Comparison of ENCODE assay signal across 8 cellular contexts in the genomic region with DNA sequence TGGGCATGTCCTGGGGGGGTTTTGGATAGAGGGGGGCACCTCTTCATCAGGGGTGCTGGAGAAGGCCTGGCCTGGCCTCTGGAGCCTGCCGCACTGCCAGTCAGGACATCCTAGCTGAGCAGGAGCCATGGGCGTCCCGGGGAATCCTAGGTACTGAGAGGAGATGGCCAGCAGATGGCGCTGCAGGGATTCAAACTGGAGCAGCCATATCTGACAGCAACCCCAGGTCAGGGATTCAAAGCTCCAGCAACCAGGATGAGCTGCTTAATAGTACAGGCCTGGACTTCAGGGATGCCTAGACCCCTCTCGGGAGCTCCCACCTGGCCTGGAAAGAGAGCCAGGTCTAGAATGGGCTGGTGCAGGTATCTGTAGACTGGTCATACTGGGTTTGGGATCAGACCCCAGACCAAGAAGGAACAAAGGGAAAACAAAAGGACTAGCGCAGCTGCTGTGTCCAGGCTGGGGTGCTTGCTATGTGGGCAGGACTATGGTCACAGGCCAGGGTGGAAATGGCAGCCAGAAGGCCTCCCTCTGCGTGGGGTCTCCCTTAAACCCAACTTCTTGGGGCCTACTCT.
DNase-seq lines count a peak whose midpoint lies in the region; ATAC-seq, FAIRE-seq and TF ChIP-seq lines count a peak whose summit lies in the region.

No MANE protein-coding gene starts in this region.

- H3K36me3 Mint-ChIP-seq in nephron (ENCODE audit: low read depth) = no peaks in the 10 kb centered on the region

- no peak for TF ChIP-seq POLR2A in uterus (IDR thresholded peaks at IDR 0.05)

- peaks cover 4% of the 10 kb centered on the region for H3K27me3 Mint-ChIP-seq in nephron (ENCODE audit: low read depth)

- TF ChIP-seq CTCF in OCI-LY3 (IDR thresholded peaks at IDR 0.05; ENCODE audit: low read depth, low read length) (peak; percentile 72), choroid plexus epithelial cell (conservative IDR thresholded peaks at IDR 0.05; ENCODE audit: low read depth, low read length) (no peak), nephron (IDR thresholded peaks at IDR 0.05; ENCODE audit: unreplicated experiment in 3 of 3) (peak; percentile 75 to 79 (median 76)), uterus (IDR thresholded peaks at IDR 0.05) (peak in 1 of 4 experiments; percentile 16)

- H3K4me1 ChIP-seq in OCI-LY3 (ENCODE audit: low read length) (no peaks in the 10 kb centered on the region), uterus (no peaks in the 10 kb centered on the region)

- DNase-seq in ELF-1 (ENCODE audit: low read depth, low spot score) (peak; percentile 94), HTR-8/SVneo (ENCODE audit: insufficient read length, low spot score) (peak; percentile 13), choroid plexus epithelial cell (ENCODE audit: low read depth) (peak; percentile 2), uterus (peak; percentile 13 to 14)

- H3K9me3 ChIP-seq in OCI-LY3 (ENCODE audit: insufficient read depth, low read length) (no peaks in the 10 kb centered on the region), uterus (no peaks in the 10 kb centered on the region)

- no peaks in the 10 kb centered on the region for H3K36me3 ChIP-seq in OCI-LY3 (replicated peaks; ENCODE audit: low read depth, low read length)
- no peaks in the 10 kb centered on the region for H3K36me3 ChIP-seq in uterus

- no peak overlapping the region for H3K4me3 ChIP-seq in OCI-LY3 (ENCODE audit: low read length)
- no peak overlapping the region for H3K4me3 ChIP-seq in choroid plexus epithelial cell (ENCODE audit: low read depth, low read length)
- H3K4me3 ChIP-seq in uterus = no peak overlapping the region

- H3K27ac Mint-ChIP-seq in nephron = no peak overlapping the region

- no peak for FAIRE-seq in HTR-8/SVneo (lab: Jason Lieb, UNC)

- intact Hi-C loops in uterus (cut with DNase I; ENCODE audit: low total_unique reads) = no loop called here

- peaks cover 8% of the 10 kb centered on the region for H3K4me1 Mint-ChIP-seq in nephron

- H4K20me1 ChIP-seq in OCI-LY3 (ENCODE audit: insufficient read depth, low read length) = no peaks in the 10 kb centered on the region

- no peaks in the 10 kb centered on the region for H3K79me2 ChIP-seq in OCI-LY3 (ENCODE audit: low read length)

- H3K4me2 ChIP-seq in OCI-LY3 (ENCODE audit: low read length) = no peak overlapping the region

- H3K27ac ChIP-seq in OCI-LY3 (ENCODE audit: low read length) (no peak overlapping the region), uterus (no peak overlapping the region)

- H3K27me3 ChIP-seq in OCI-LY3 (ENCODE audit: low read depth, low read length) (no peaks in the 10 kb centered on the region), uterus (no peaks in the 10 kb centered on the region)

- no peak overlapping the region for H3K9ac ChIP-seq in OCI-LY3 (ENCODE audit: low read length)

- no peaks in the 10 kb centered on the region for H3K9me3 Mint-ChIP-seq in nephron

- H3K4me3 Mint-ChIP-seq in nephron = no peak overlapping the region

- ATAC-seq in GM19397 (IDR thresholded peaks at IDR 0.05; ENCODE audit: unreplicated experiment) (no peak), GM18907 (IDR thresholded peaks at IDR 0.05; ENCODE audit: unreplicated experiment) (no peak)

- no peak overlapping the region for H2AFZ ChIP-seq in OCI-LY3 (ENCODE audit: low read depth, low read length)

Comparison
In these comparisons a context has a peak if more than half of its experiments do, and no peak if none do; other contexts are left out.
1. DNase-seq: peak in every context shown above with its lines; median percentile 94 in ELF-1; 14 in uterus; 13 in HTR-8/SVneo; 2 in choroid plexus epithelial cell.